In genomic region chr19:48899781-48900476, GRCh38 we compare ENCODE assay signal across 8 cellular contexts. TPM values are rescaled to one million over a fixed set of nuclear protein-coding genes. Genes with fewer than 3 reads are reported as not detected.
DNase-seq lines count a peak whose midpoint lies in the region; ATAC-seq and TF ChIP-seq lines count a peak whose summit lies in the region.

TSS of gene NUCB1 (plus strand) at chr19:48900312. CDS start at chr19:48900797, 485 bp downstream.

- peak; percentile 59 for TF ChIP-seq POLR2A in GM19193 (IDR thresholded peaks at IDR 0.05; ENCODE audit: extremely low read depth, insufficient read depth, insufficient read length)

- H3K27me3 ChIP-seq in colonic mucosa (no peaks in the 10 kb centered on the region), layer of hippocampus (ENCODE audit: control insufficient read depth, insufficient read depth, low read length) (no peaks in the 10 kb centered on the region)

- H3K9me3 ChIP-seq in colonic mucosa, result no peaks in the 10 kb centered on the region

- H3K9me3 Mint-ChIP-seq in activated CD4-positive, alpha-beta T cell treated with anti-CD3 and anti-CD28 coated beads, Interleukin-2, amount 10 ng/mL, durations not matched to agents 24 days and 14 days, result no peaks in the 10 kb centered on the region

- peaks cover 28% of the 10 kb centered on the region for H3K36me3 Mint-ChIP-seq in activated CD4-positive, alpha-beta T cell treated with anti-CD3 and anti-CD28 coated beads, Interleukin-2, amount 10 ng/mL, durations not matched to agents 24 days and 14 days (ENCODE audit: low read depth)

- H3K4me1 Mint-ChIP-seq in activated CD4-positive, alpha-beta T cell treated with anti-CD3 and anti-CD28 coated beads, Interleukin-2, amount 10 ng/mL, durations not matched to agents 24 days and 14 days, result peaks cover 26% of the 10 kb centered on the region

- peak; percentile 100 for DNase-seq in AG20443 (ENCODE audit: low spot score)
- DNase-seq in NCI-H526 treated with DMSO at 0.1 percent for 48 hours (lab: John Stamatoyannopoulos, UW), result peak; percentile 93
- peak; percentile 100 for DNase-seq in activated CD4-positive, alpha-beta T cell treated with anti-CD3 and anti-CD28 coated beads, Interleukin-2, amount 10 ng/mL, durations not matched to agents 24 days and 14 days
- DNase-seq in colonic mucosa, result peak; percentile 100
- DNase-seq in stimulated activated CD4-positive, alpha-beta T cell treated with anti-CD3 and anti-CD28 coated beads, Interleukin-1b, Interleukin-23, amount 100 ng/mL, for 4 hours (ENCODE audit: low read depth in 2 of 2), result peak; percentile 99

- TF ChIP-seq CTCF in colonic mucosa (IDR thresholded peaks at IDR 0.05), result no peak

- H3K27ac ChIP-seq in colonic mucosa, result peak within 1 kb of the TSS; percentile 79
- H3K27ac ChIP-seq in layer of hippocampus (ENCODE audit: low read depth, low read length), result peak within 1 kb of the TSS; percentile 93

- H3K36me3 ChIP-seq in colonic mucosa, result no peaks in the 10 kb centered on the region

- H3K27me3 Mint-ChIP-seq in activated CD4-positive, alpha-beta T cell treated with anti-CD3 and anti-CD28 coated beads, Interleukin-2, amount 10 ng/mL, durations not matched to agents 24 days and 14 days, result peaks cover 4% of the 10 kb centered on the region

- ATAC-seq in HG03460 (IDR thresholded peaks at IDR 0.05; ENCODE audit: unreplicated experiment), result peak; percentile 90

- peak within 1 kb of the TSS; percentile 86 to 87 for H3K9ac ChIP-seq in colonic mucosa (ENCODE audit: low read depth in 2 of 2, low read length in 2 of 2)

- peak within 1 kb of the TSS; percentile 85 for H3K4me3 ChIP-seq in colonic mucosa

- H3K4me3 Mint-ChIP-seq in activated CD4-positive, alpha-beta T cell treated with anti-CD3 and anti-CD28 coated beads, Interleukin-2, amount 10 ng/mL, durations not matched to agents 24 days and 14 days, result peak within 1 kb of the TSS; percentile 98

- no peaks in the 10 kb centered on the region for H3K4me1 ChIP-seq in colonic mucosa

- H3K27ac Mint-ChIP-seq in activated CD4-positive, alpha-beta T cell treated with anti-CD3 and anti-CD28 coated beads, Interleukin-2, amount 10 ng/mL, durations not matched to agents 24 days and 14 days, result peak within 1 kb of the TSS; percentile 95

- intact Hi-C loops in activated CD4-positive, alpha-beta T cell treated with anti-CD3 and anti-CD28 coated beads, Interleukin-2, amount 10 ng/mL, durations not matched to agents 24 days and 14 days (cut with micrococcal nuclease), result loop anchor here (1.0 to 2.0 kb wide), 5 partner anchors 25 to 93 kb away; partner anchors contain the start of genes BAX, FTL, GYS1 and RUVBL2
- intact Hi-C loops in colonic mucosa (cut with DNase I), result no loop called here

RNA-seq across cellular contexts. Expression of gene NUCB1, which starts in this region (rescaled TPM):
- total RNA-seq in activated CD4-positive, alpha-beta T cell treated with anti-CD3 and anti-CD28 coated beads, Interleukin-2, amount 10 ng/mL, durations not matched to agents 24 days and 14 days, result 116 and 117 TPM in 2 replicates
- total RNA-seq in colonic mucosa, result 100 to 1,000 TPM; 180 to 184 TPM

Comparison
In these comparisons a context has a peak if more than half of its experiments do, and no peak if none do; other contexts are left out.
1. Peak in every context shown above with its lines: DNase-seq, ATAC-seq, H3K4me3 ChIP-seq and H3K27ac ChIP-seq.